ENCODE assay signal across 14 cellular contexts in genomic region chr2:42961948-42962347, GRCh38.
DNase-seq lines count a peak whose midpoint lies in the region; ATAC-seq and TF ChIP-seq lines count a peak whose summit lies in the region.
"Had no signal": no experiment of that assay in that cellular context is flagged by ENCODE, and none has a peak within 500 bp of the region (broad histone marks: within the 10 kb centered on the region; RNA-seq: fewer than 3 reads in every experiment).

No MANE protein-coding gene starts in this region.

- H3K27me3 Mint-ChIP-seq in osteocyte (ENCODE audit: unreplicated experiment): no peaks in the 10 kb centered on the region

- no peak for TF ChIP-seq EP300 in esophagus muscularis mucosa (IDR thresholded peaks at IDR 0.05)

- in situ Hi-C loops in GM13977 (cut with MboI; ENCODE audit: low pct_unique_long_range_greater_than_20kb, low sequenced_read_pairs, unreplicated experiment) (loop anchor here (25.0 kb wide), 1 partner anchor 275 kb away; the partner anchor contains the start of gene ZFP36L2), G401 (cut with HindIII; ENCODE audit: low sequenced_read_pairs) (no loop called here)

- peaks cover 70% of the 10 kb centered on the region for H3K4me1 Mint-ChIP-seq in osteocyte (ENCODE audit: unreplicated experiment)

- ATAC-seq in heart left ventricle: no peak
- ATAC-seq in Right ventricle myocardium inferior: no peak
- no peak for ATAC-seq in upper lobe of right lung
- ATAC-seq in GM21447 (IDR thresholded peaks at IDR 0.05; ENCODE audit: unreplicated experiment): no peak

- TF ChIP-seq CTCF in heart left ventricle (IDR thresholded peaks at IDR 0.05): no peak
- TF ChIP-seq CTCF in esophagus muscularis mucosa (IDR thresholded peaks at IDR 0.05): no peak
- no peak for TF ChIP-seq CTCF in osteocyte (IDR thresholded peaks at IDR 0.05)
- TF ChIP-seq CTCF in upper lobe of right lung (IDR thresholded peaks at IDR 0.05): no peak
- no peak for TF ChIP-seq CTCF in GM13977 (IDR thresholded peaks at IDR 0.05; ENCODE audit: extremely low read depth, insufficient read depth, missing control alignments)

- H3K36me3 ChIP-seq in heart left ventricle (no peaks in the 10 kb centered on the region), esophagus muscularis mucosa (no peaks in the 10 kb centered on the region), upper lobe of right lung (no peaks in the 10 kb centered on the region)

- no peaks in the 10 kb centered on the region for H3K9me3 Mint-ChIP-seq in osteocyte (ENCODE audit: unreplicated experiment)
- H3K9me3 Mint-ChIP-seq: activated T-cell treated with anti-CD3 and anti-CD28 coated beads, Interleukin-2, amount 50 U/mL, for 24 hours; mesothelial cell of epicardium had no signal

- H3K27ac Mint-ChIP-seq in osteocyte (ENCODE audit: unreplicated experiment): peak overlapping the region; percentile 62
- H3K27ac Mint-ChIP-seq: activated T-cell treated with anti-CD3 and anti-CD28 coated beads, Interleukin-2, amount 50 U/mL, for 24 hours had no signal

- WGBS in heart left ventricle, 4 donors: 39 to 69% (median 66%) methylated on average over 6 to 7 of the region's 7 CpGs
- 43% methylated on average over 7 of the region's 7 CpGs for WGBS in esophagus muscularis mucosa

- TF ChIP-seq POLR2A in heart left ventricle (IDR thresholded peaks at IDR 0.05) (no peak), esophagus muscularis mucosa (IDR thresholded peaks at IDR 0.05; ENCODE audit: low read depth) (no peak)

- H3K4me3 ChIP-seq in heart left ventricle: no peak overlapping the region
- no peak overlapping the region for H3K4me3 ChIP-seq in esophagus muscularis mucosa
- no peak overlapping the region for H3K4me3 ChIP-seq in upper lobe of right lung

- H3K9me3 ChIP-seq in heart left ventricle (no peaks in the 10 kb centered on the region), esophagus muscularis mucosa (no peaks in the 10 kb centered on the region), upper lobe of right lung (no peaks in the 10 kb centered on the region)

- peaks cover 2 to 81% (median 54%) of the 10 kb centered on the region in 12 donors for H3K4me1 ChIP-seq in heart left ventricle
- peaks cover 53 to 77% (median 68%) of the 10 kb centered on the region in 4 donors for H3K4me1 ChIP-seq in esophagus muscularis mucosa
- peaks cover 56% of the 10 kb centered on the region for H3K4me1 ChIP-seq in upper lobe of right lung

- H3K4me3 Mint-ChIP-seq in osteocyte (ENCODE audit: unreplicated experiment): no peak overlapping the region
- H3K4me3 Mint-ChIP-seq: activated T-cell treated with anti-CD3 and anti-CD28 coated beads, Interleukin-2, amount 50 U/mL, for 24 hours; mesothelial cell of epicardium had no signal

- intact Hi-C loops in heart left ventricle (cut with DNase I) (loop anchor here in 1 of 10 donors (5.0 kb wide), 1 partner anchor 120 kb away; no protein-coding TSS in a partner anchor), Right ventricle myocardium inferior (cut with DNase I) (no loop called here), esophagus muscularis mucosa (cut with DNase I) (no loop called here), upper lobe of right lung (cut with DNase I) (no loop called here)

- H3K27ac ChIP-seq in heart left ventricle (peak overlapping the region; percentile 67 to 91 (median 85)), esophagus muscularis mucosa (replicated peaks in 1 of 4) (peak overlapping the region; percentile 63 to 80 (median 74)), upper lobe of right lung (peak overlapping the region; percentile 30)

- H3K27me3 ChIP-seq in heart left ventricle (no peaks in the 10 kb centered on the region), esophagus muscularis mucosa (no peaks in the 10 kb centered on the region), upper lobe of right lung (no peaks in the 10 kb centered on the region)

- peak in 2 of 5 donors; percentile 22 to 51 for DNase-seq in heart left ventricle
- DNase-seq in Right ventricle myocardium inferior (ENCODE audit: missing footprints): no peak
- DNase-seq in esophagus muscularis mucosa (ENCODE audit: extremely low spot score): no peak
- DNase-seq in osteocyte (ENCODE audit: extremely low spot score, unreplicated experiment): no peak
- DNase-seq in upper lobe of right lung: no peak
- no peak for DNase-seq in GM13977 (ENCODE audit: low spot score)
- no peak for DNase-seq in G401 (ENCODE audit: low spot score)
- DNase-seq: activated CD4-positive, alpha-beta T cell treated with anti-CD3 and anti-CD28 coated beads for 4 hours; activated T-cell treated with anti-CD3 and anti-CD28 coated beads, Interleukin-2, amount 50 U/mL, for 24 hours; NCI-H1694 treated with DMSO at 0.1 percent for 48 hours; RPMI8226; stimulated activated CD4-positive, alpha-beta T cell treated with anti-CD3 and anti-CD28 coated beads, Interleukin-2, amount 100 ng/mL, for 48 hours had no signal

- H3K36me3 Mint-ChIP-seq in osteocyte (ENCODE audit: unreplicated experiment): no peaks in the 10 kb centered on the region
- H3K36me3 Mint-ChIP-seq: mesothelial cell of epicardium had no signal

Comparison
In these comparisons a context has a peak if more than half of its experiments do, and no peak if none do; other contexts are left out.
1. H3K27ac ChIP-seq: peak in every context shown above with its lines; median percentile 85 in heart left ventricle; 74 in esophagus muscularis mucosa; 30 in upper lobe of right lung.